In the genomic region with DNA sequence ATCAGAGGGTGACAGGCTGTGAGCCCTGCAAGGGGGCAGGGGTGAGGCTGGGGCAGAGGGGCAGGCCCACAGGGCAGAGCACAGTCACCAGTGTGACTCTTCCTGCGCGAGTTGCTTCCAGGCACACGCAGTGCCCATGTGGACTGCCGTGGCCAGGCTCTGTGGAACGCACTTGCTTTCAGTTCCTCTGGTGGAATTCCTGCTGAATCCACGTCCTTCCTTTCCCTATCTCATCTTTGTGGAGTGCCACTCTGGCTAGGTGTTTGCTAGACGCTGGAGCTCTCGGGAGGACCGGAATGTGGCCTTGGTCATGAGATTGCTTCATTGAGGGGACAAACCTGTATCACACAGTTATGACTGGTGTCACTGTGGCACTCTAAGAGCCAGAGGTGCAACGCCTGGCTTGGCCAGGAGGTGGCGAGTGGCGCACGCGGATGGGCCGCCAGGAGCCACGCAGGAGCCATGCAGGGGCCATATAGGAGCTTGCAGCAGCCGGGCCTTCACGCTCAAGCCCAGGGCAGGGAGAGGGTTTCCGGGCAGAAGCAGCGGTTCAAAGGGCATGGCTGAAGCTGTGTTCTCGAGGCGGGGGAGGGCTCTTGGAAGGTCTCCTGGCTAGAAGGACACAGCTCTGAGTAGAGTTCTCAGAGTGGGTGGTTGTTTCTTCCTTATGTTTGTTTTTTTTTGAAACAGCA, we compare ENCODE assay signal across 8 cellular contexts. TPM values are rescaled to one million over a fixed set of nuclear protein-coding genes. Genes with fewer than 3 reads are reported as not detected.
DNase-seq lines count a peak whose midpoint lies in the region; ATAC-seq and TF ChIP-seq lines count a peak whose summit lies in the region.

No MANE protein-coding gene starts in this region.

- peak overlapping the region in 1 of 4 donors; percentile 30 for H3K4me3 Mint-ChIP-seq in CD4-positive, CD25-positive, alpha-beta regulatory T cell
- H3K4me3 Mint-ChIP-seq in naive B cell = peak overlapping the region in 1 of 8 donors; percentile 5

- H3K27me3 Mint-ChIP-seq in CD4-positive, CD25-positive, alpha-beta regulatory T cell = no peaks in the 10 kb centered on the region
- no peaks in the 10 kb centered on the region for H3K27me3 Mint-ChIP-seq in naive B cell

- H3K9me3 ChIP-seq in CD4-positive, CD25-positive, alpha-beta regulatory T cell (ENCODE audit: control insufficient read depth in 2 of 2, low read length in 2 of 2) = no peaks in the 10 kb centered on the region
- no peaks in the 10 kb centered on the region for H3K9me3 ChIP-seq in OCI-LY1 (ENCODE audit: low read length)

- no peak overlapping the region for H3K4me3 ChIP-seq in CD4-positive, CD25-positive, alpha-beta regulatory T cell (ENCODE audit: low read depth, low read length)
- no peak overlapping the region for H3K4me3 ChIP-seq in OCI-LY1 (ENCODE audit: low read depth, low read length, poor library complexity, severe bottlenecking)

- no peaks in the 10 kb centered on the region for H4K20me1 ChIP-seq in OCI-LY1 (ENCODE audit: insufficient read depth, low read length)

- no peak overlapping the region; the same call in 1 of the 2 replicates for H3K4me2 ChIP-seq in OCI-LY1 (ENCODE audit: low read length)

- H3K36me3 Mint-ChIP-seq in CD4-positive, CD25-positive, alpha-beta regulatory T cell = peaks cover 27% of the 10 kb centered on the region
- H3K36me3 Mint-ChIP-seq in naive B cell = peaks cover 17 to 31% of the 10 kb centered on the region in 2 donors

- peak; percentile 94 for TF ChIP-seq CTCF in OCI-LY1 (IDR thresholded peaks at IDR 0.05; ENCODE audit: low read length)

- peaks cover 78% of the 10 kb centered on the region for H3K36me3 ChIP-seq in CD4-positive, CD25-positive, alpha-beta regulatory T cell (ENCODE audit: control insufficient read depth, insufficient read depth, low read length)
- peaks cover 64% of the 10 kb centered on the region for H3K36me3 ChIP-seq in OCI-LY1 (ENCODE audit: insufficient read depth, low read length)

- H3K27ac ChIP-seq in CD4-positive, CD25-positive, alpha-beta regulatory T cell (ENCODE audit: insufficient read depth, low read length, poor library complexity, severe bottlenecking) = no peak overlapping the region
- peak overlapping the region; percentile 45 for H3K27ac ChIP-seq in OCI-LY1 (ENCODE audit: low read depth, low read length, poor library complexity, severe bottlenecking)

- no peaks in the 10 kb centered on the region for H3F3A ChIP-seq in OCI-LY1 (ENCODE audit: insufficient read depth, low read length)

- no peaks in the 10 kb centered on the region for H3K79me2 ChIP-seq in OCI-LY1 (ENCODE audit: insufficient read depth, low read length)

- peak overlapping the region; percentile 83 to 93 (median 92) for H3K27ac Mint-ChIP-seq in CD4-positive, CD25-positive, alpha-beta regulatory T cell
- H3K27ac Mint-ChIP-seq in naive B cell = peak overlapping the region; percentile 50 to 86 (median 77)

- DNase-seq in CD4-positive, CD25-positive, alpha-beta regulatory T cell = peak; percentile 49 to 77 (median 64)
- DNase-seq in activated T-cell treated with anti-CD3 and anti-CD28 coated beads for 48 hours (ENCODE audit: low read depth) (peak; percentile 76), erythroblast (lab: John Stamatoyannopoulos, UW) (peak; percentile 73 to 82), naive B cell (peak; percentile 48)
- peak; percentile 37 to 56 for DNase-seq in stimulated activated CD8-positive, alpha-beta memory T cell treated with anti-CD3 and anti-CD28 coated beads, Interleukin-7, amount 100 ng/mL, for 4 hours (ENCODE audit: low read depth in 2 of 2)

- peak overlapping the region; percentile 2; the same call in 1 of the 2 replicates for H3K9ac ChIP-seq in OCI-LY1 (ENCODE audit: low read length)

- no peaks in the 10 kb centered on the region for H3K9me2 ChIP-seq in OCI-LY1 (ENCODE audit: low read depth, low read length)

- ATAC-seq in CD4-positive, CD25-positive, alpha-beta regulatory T cell (ENCODE audit: low read depth in 2 of 2) = peak; percentile 73 to 87
- ATAC-seq in HG03103 (IDR thresholded peaks at IDR 0.05; ENCODE audit: low read depth, unreplicated experiment) (peak; percentile 64), naive B cell (ENCODE audit: low read depth in 2 of 2) (peak; percentile 72 to 75), GM21447 (IDR thresholded peaks at IDR 0.05; ENCODE audit: unreplicated experiment) (no peak)

- no peak overlapping the region for H2AFZ ChIP-seq in OCI-LY1 (ENCODE audit: low read length)

- H3K9me3 Mint-ChIP-seq in CD4-positive, CD25-positive, alpha-beta regulatory T cell = peaks cover 0 to 2% (median 0%) of the 10 kb centered on the region in 7 donors
- no peaks in the 10 kb centered on the region for H3K9me3 Mint-ChIP-seq in naive B cell

- H3K27me3 ChIP-seq in CD4-positive, CD25-positive, alpha-beta regulatory T cell (ENCODE audit: control insufficient read depth, insufficient read depth, low read length) = no peaks in the 10 kb centered on the region
- no peaks in the 10 kb centered on the region for H3K27me3 ChIP-seq in OCI-LY1 (ENCODE audit: insufficient read depth, low read length)

- no peak for TF ChIP-seq POLR2A in erythroblast (IDR thresholded peaks at IDR 0.05; ENCODE audit: low read length)

- H3K4me1 ChIP-seq in CD4-positive, CD25-positive, alpha-beta regulatory T cell (ENCODE audit: control insufficient read depth, insufficient read depth, low read length, poor library complexity, severe bottlenecking) = peaks cover 8% of the 10 kb centered on the region
- peaks cover 23% of the 10 kb centered on the region for H3K4me1 ChIP-seq in OCI-LY1 (ENCODE audit: insufficient read depth, low read length, severe bottlenecking)

- H3K4me1 Mint-ChIP-seq in CD4-positive, CD25-positive, alpha-beta regulatory T cell = peaks cover 3 to 28% (median 16%) of the 10 kb centered on the region in 4 donors
- peaks cover 31 to 47% (median 43%) of the 10 kb centered on the region in 3 donors for H3K4me1 Mint-ChIP-seq in naive B cell

RNA-seq across cellular contexts. Expression of gene TBC1D22A, which starts 36.1 kb away (rescaled TPM):
- total RNA-seq in CD4-positive, CD25-positive, alpha-beta regulatory T cell = 42.5 TPM
- 10 to 100 TPM; 19.8 to 34.0 (median 23.0) TPM for polyA plus RNA-seq in CD4-positive, CD25-positive, alpha-beta regulatory T cell
- polyA plus RNA-seq in naive B cell (ENCODE audit: low read depth in 6 of 6) = 10 to 100 TPM; 47.2 to 74.5 (median 62.6) TPM
